ENCODE assay signal across 9 cellular contexts in the genomic region with DNA sequence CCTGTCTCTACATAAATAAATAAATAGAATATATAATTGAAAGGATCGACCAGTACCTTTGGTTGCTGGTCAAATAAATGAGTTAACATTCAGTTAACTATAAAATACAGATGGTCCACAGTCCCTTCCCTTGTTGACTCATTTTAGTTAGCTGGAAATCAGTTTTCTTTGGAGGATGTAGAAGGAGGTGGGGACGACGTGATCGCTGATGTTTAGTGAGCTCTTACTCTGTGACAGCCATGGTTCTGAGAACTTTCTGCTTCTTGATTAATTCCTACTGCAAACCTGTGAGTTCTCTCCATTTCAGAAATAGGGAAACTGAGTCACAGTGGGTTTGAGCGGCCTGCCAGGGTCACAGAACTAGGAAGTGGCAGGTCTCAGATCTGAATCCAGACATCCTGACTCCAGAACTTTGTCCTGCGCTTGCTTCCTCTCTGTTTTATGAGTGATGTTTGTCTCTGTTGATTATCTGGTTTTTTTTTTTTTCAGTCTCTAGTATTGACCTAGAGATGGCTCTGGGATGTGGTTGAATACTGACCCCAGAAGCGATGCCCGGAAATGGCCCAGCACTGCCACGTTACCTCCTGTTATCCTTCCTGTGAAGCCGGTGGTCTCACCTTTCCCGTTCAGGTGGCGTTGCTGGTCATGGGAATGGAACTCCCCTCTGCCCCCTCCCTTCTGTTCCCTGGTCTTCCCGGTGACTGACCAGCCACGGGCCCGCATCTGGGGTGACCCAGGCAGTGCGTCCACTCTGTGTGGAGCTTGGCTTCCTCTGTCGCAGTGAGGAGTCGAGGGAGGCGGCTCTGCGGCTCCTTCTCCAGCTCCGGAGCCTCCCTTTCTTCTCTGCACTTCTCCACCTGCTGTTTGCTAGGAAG. TPM values are rescaled to one million over a fixed set of nuclear protein-coding genes. Genes with fewer than 3 reads are reported as not detected.
DNase-seq lines count a peak whose midpoint lies in the region; ATAC-seq and TF ChIP-seq lines count a peak whose summit lies in the region.
"Had no signal": no experiment of that assay in that cellular context is flagged by ENCODE, and none has a peak within 500 bp of the region (broad histone marks: within the 10 kb centered on the region; RNA-seq: fewer than 3 reads in every experiment).

No MANE protein-coding gene starts in this region.

- ATAC-seq in GM21717 (IDR thresholded peaks at IDR 0.05; ENCODE audit: unreplicated experiment): no peak
- no peak for ATAC-seq in HG03565 (IDR thresholded peaks at IDR 0.05; ENCODE audit: unreplicated experiment)
- no peak for ATAC-seq in HG02763 (IDR thresholded peaks at IDR 0.05; ENCODE audit: unreplicated experiment)

- H3K36me3 ChIP-seq in liver (ENCODE audit: control insufficient read depth in 4 of 4, insufficient read depth in 3 of 4, low read depth in 1 of 4, low read length in 3 of 4) (no peaks in the 10 kb centered on the region), subcutaneous abdominal adipose tissue (ENCODE audit: control insufficient read depth in 5 of 5, insufficient read depth in 5 of 5, low read length in 5 of 5) (peaks cover 5 to 28% (median 13%) of the 10 kb centered on the region in 5 donors)

- 77% methylated on average over 21 of the region's 21 CpGs for WGBS in liver

- H3K9ac ChIP-seq in liver (ENCODE audit: low read depth in 1 of 2, low read length in 2 of 2) (no peak overlapping the region), subcutaneous abdominal adipose tissue (ENCODE audit: low read length in 5 of 5) (peak overlapping the region in 3 of 5 donors; percentile 50 to 76 (median 72))

- no peak for TF ChIP-seq RAD21 in liver (IDR thresholded peaks at IDR 0.05)

- peak; percentile 13 for DNase-seq in HT1080 (ENCODE audit: low read depth)
- no peak for DNase-seq in caudate nucleus (lab: John Stamatoyannopoulos, UW)
- no peak for DNase-seq in hypothalamus (lab: John Stamatoyannopoulos, UW)

- no peak for TF ChIP-seq CTCF in liver (IDR thresholded peaks at IDR 0.05; ENCODE audit: low read depth, low read length, missing input control)

- H3K27ac ChIP-seq in caudate nucleus (ENCODE audit: low read depth, low read length): peak overlapping the region; percentile 87
- H3K27ac ChIP-seq in liver (ENCODE audit: low read depth in 1 of 2, low read length in 2 of 2): peak overlapping the region; percentile 19 to 54
- H3K27ac ChIP-seq in subcutaneous abdominal adipose tissue (ENCODE audit: low read depth, low read length): peak overlapping the region; percentile 96
- H3K27ac ChIP-seq: HL-60 had no signal

- H3K27me3 ChIP-seq in liver (ENCODE audit: control insufficient read depth in 4 of 4, insufficient read depth in 4 of 4, low read length in 3 of 4) (no peaks in the 10 kb centered on the region), subcutaneous abdominal adipose tissue (ENCODE audit: control insufficient read depth in 5 of 5, insufficient read depth in 4 of 5, low read length in 5 of 5) (no peaks in the 10 kb centered on the region)

- H3K4me1 ChIP-seq in liver (ENCODE audit: control insufficient read depth in 4 of 4, insufficient read depth in 4 of 4, low read length in 3 of 4) (no peaks in the 10 kb centered on the region), subcutaneous abdominal adipose tissue (ENCODE audit: control insufficient read depth in 5 of 5, insufficient read depth in 5 of 5, low read length in 5 of 5) (peaks cover 0 to 30% (median 27%) of the 10 kb centered on the region in 5 donors)

- H3K9me3 ChIP-seq in liver (ENCODE audit: control insufficient read depth in 4 of 4, low read length in 3 of 4) (no peaks in the 10 kb centered on the region), subcutaneous abdominal adipose tissue (ENCODE audit: control insufficient read depth in 5 of 5, low read length in 5 of 5) (no peaks in the 10 kb centered on the region)

- H3K4me3 ChIP-seq in liver (ENCODE audit: low read depth in 1 of 3, low read length in 3 of 3) (no peak overlapping the region), subcutaneous abdominal adipose tissue (ENCODE audit: low read depth in 1 of 5, low read length in 5 of 5) (peak overlapping the region in 4 of 5 donors; percentile 29 to 58 (median 40))

TF ChIP-seq in liver, 16 proteins besides CTCF, POLR2A, EP300 and RAD21:
- TF ChIP-seq, protein P1, sequence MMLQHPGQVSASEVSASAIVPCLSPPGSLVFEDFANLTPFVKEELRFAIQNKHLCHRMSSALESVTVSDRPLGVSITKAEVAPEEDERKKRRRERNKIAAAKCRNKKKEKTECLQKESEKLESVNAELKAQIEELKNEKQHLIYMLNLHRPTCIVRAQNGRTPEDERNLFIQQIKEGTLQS (IDR thresholded peaks at IDR 0.05): no peak
- no peak for TF ChIP-seq FOXA1 (IDR thresholded peaks at IDR 0.05)
- no peak for TF ChIP-seq FOXA2 (IDR thresholded peaks at IDR 0.05)
- no peak for TF ChIP-seq EGR1 (IDR thresholded peaks at IDR 0.05; ENCODE audit: low read depth in 2 of 2)
- TF ChIP-seq GABPA (IDR thresholded peaks at IDR 0.05 in 1 of 2, conservative IDR thresholded peaks at IDR 0.05 in 1 of 2): no peak
- TF ChIP-seq TAF1 (conservative IDR thresholded peaks at IDR 0.05): no peak
- no peak for TF ChIP-seq HNF4A (conservative IDR thresholded peaks at IDR 0.05)
- no peak for TF ChIP-seq RXRA (IDR thresholded peaks at IDR 0.05)
- TF ChIP-seq, protein P2, sequence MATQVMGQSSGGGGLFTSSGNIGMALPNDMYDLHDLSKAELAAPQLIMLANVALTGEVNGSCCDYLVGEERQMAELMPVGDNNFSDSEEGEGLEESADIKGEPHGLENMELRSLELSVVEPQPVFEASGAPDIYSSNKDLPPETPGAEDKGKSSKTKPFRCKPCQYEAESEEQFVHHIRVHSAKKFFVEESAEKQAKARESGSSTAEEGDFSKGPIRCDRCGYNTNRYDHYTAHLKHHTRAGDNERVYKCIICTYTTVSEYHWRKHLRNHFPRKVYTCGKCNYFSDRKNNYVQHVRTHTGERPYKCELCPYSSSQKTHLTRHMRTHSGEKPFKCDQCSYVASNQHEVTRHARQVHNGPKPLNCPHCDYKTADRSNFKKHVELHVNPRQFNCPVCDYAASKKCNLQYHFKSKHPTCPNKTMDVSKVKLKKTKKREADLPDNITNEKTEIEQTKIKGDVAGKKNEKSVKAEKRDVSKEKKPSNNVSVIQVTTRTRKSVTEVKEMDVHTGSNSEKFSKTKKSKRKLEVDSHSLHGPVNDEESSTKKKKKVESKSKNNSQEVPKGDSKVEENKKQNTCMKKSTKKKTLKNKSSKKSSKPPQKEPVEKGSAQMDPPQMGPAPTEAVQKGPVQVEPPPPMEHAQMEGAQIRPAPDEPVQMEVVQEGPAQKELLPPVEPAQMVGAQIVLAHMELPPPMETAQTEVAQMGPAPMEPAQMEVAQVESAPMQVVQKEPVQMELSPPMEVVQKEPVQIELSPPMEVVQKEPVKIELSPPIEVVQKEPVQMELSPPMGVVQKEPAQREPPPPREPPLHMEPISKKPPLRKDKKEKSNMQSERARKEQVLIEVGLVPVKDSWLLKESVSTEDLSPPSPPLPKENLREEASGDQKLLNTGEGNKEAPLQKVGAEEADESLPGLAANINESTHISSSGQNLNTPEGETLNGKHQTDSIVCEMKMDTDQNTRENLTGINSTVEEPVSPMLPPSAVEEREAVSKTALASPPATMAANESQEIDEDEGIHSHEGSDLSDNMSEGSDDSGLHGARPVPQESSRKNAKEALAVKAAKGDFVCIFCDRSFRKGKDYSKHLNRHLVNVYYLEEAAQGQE (IDR thresholded peaks at IDR 0.05): no peak
- no peak for TF ChIP-seq SP1 (IDR thresholded peaks at IDR 0.05)
- TF ChIP-seq, protein P3, sequence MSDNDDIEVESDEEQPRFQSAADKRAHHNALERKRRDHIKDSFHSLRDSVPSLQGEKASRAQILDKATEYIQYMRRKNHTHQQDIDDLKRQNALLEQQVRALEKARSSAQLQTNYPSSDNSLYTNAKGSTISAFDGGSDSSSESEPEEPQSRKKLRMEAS (IDR thresholded peaks at IDR 0.05): no peak
- no peak for TF ChIP-seq NR2F2 (IDR thresholded peaks at IDR 0.05)
- TF ChIP-seq JUND (IDR thresholded peaks at IDR 0.05): no peak
- TF ChIP-seq YY1 (IDR thresholded peaks at IDR 0.05): no peak
- TF ChIP-seq, protein P4, sequence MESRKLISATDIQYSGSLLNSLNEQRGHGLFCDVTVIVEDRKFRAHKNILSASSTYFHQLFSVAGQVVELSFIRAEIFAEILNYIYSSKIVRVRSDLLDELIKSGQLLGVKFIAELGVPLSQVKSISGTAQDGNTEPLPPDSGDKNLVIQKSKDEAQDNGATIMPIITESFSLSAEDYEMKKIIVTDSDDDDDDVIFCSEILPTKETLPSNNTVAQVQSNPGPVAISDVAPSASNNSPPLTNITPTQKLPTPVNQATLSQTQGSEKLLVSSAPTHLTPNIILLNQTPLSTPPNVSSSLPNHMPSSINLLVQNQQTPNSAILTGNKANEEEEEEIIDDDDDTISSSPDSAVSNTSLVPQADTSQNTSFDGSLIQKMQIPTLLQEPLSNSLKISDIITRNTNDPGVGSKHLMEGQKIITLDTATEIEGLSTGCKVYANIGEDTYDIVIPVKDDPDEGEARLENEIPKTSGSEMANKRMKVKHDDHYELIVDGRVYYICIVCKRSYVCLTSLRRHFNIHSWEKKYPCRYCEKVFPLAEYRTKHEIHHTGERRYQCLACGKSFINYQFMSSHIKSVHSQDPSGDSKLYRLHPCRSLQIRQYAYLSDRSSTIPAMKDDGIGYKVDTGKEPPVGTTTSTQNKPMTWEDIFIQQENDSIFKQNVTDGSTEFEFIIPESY (IDR thresholded peaks at IDR 0.05): no peak
- TF ChIP-seq HNF4G (IDR thresholded peaks at IDR 0.05): no peak

RNA-seq across cellular contexts. Expression of a gene that starts 18.2 kb away (rescaled TPM):
- 0.82 and 0.94 TPM in 2 replicates for total RNA-seq in HT1080 (2014; rRNA removed; shearing (Covaris generic))
- polyA plus RNA-seq in HT1080 (2015; cell fraction: cytosol; rRNA removed): 0.52 and 0.69 TPM in 2 replicates
- 7.4 and 7.5 TPM in 2 replicates for polyA plus RNA-seq in HT1080 (2015; cell fraction: nucleus; rRNA removed)
- total RNA-seq in liver: 1 to 10 TPM; 1.0 to 6.4 TPM
- 1 to 10 TPM in 1 of 2 donors, under 1 TPM in 1; 0.39 to 1.4 TPM for polyA plus RNA-seq in liver

Comparison
In these comparisons a context has a peak if more than half of its experiments do, and no peak if none do; other contexts are left out.
1. H3K27ac ChIP-seq: peak in every context shown above with its lines; median percentile 96 in subcutaneous abdominal adipose tissue; 87 in caudate nucleus; 36 in liver.
2. H3K4me3 ChIP-seq: peak in subcutaneous abdominal adipose tissue (4 of 5); none in liver (0 of 3).
3. H3K9ac ChIP-seq: peak in subcutaneous abdominal adipose tissue (3 of 5); none in liver (0 of 2).